In genomic region chr10:61406282-61406681, GRCh38 we compare ENCODE assay signal across 26 cellular contexts. TPM values are rescaled to one million over a fixed set of nuclear protein-coding genes. Genes with fewer than 3 reads are reported as not detected.
"Had no signal": no experiment of that assay in that cellular context is flagged by ENCODE, and none has a peak within 500 bp of the region (broad histone marks: within the 10 kb centered on the region; RNA-seq: fewer than 3 reads in every experiment).

No MANE protein-coding gene starts in this region.

- H3K36me3 ChIP-seq: colonic mucosa, esophagus muscularis mucosa, gastrocnemius medialis, neural progenitor cell, sigmoid colon, tibial artery had no signal

- H3K4me1 ChIP-seq: colonic mucosa, neural progenitor cell, psoas muscle had no signal

- H3K4me1 Mint-ChIP-seq: endodermal cell; memory B cell; naive B cell; stimulated activated memory B cell treated with anti-CD40 and anti-IgM and Interleukin-4, amounts not matched to agents 10 μg/mL and 1 μg/mL and 100 μg/mL, for 72 hours had no signal

- H3K4me3 ChIP-seq: colonic mucosa, esophagus muscularis mucosa, gastrocnemius medialis, lung, mucosa of descending colon, neural progenitor cell, psoas muscle, sigmoid colon, spleen, testis, tibial artery had no signal

- DNase-seq: colonic mucosa; effector CD8-positive, alpha-beta T cell; endodermal cell; gastrocnemius medialis; head of caudate nucleus; mucosa of descending colon; naive B cell; posterior cingulate gyrus; psoas muscle; right cardiac atrium; sigmoid colon; spleen; stimulated activated CD4-positive, alpha-beta T cell treated with anti-CD3 and anti-CD28 coated beads, Interleukin-4, amount 100 ng/mL, for 4 hours; stimulated activated naive CD8-positive, alpha-beta T cell treated with anti-CD3 and anti-CD28 coated beads, Interleukin-15, Interleukin-2, amounts not matched to agents 100 U/mL and 50 U/mL, for 24 hours; substantia nigra; testis; tibial artery had no signal

- H3K27me3 ChIP-seq: colonic mucosa, esophagus muscularis mucosa, gastrocnemius medialis, neural progenitor cell, sigmoid colon, spleen, testis, tibial artery had no signal

- H3K36me3 Mint-ChIP-seq: memory B cell; naive B cell; natural killer cell treated with Interleukin-12 subunit alpha and Interleukin-12 subunit beta and Interleukin-15 and Interleukin-18, amount 100 ng/mL, for 72 hours; neural progenitor cell; stimulated activated memory B cell treated with anti-CD40 and anti-IgM and Interleukin-4, amounts not matched to agents 10 μg/mL and 1 μg/mL and 100 μg/mL, for 72 hours had no signal

- H3K4me3 Mint-ChIP-seq: dendritic cell treated with granulocyte-macrophage colony-stimulating factor and Interleukin-4, amounts not matched to agents 40 ng/mL and 50 ng/mL, for 4 days; endodermal cell; memory B cell; naive B cell; natural killer cell treated with Interleukin-12 subunit alpha and Interleukin-12 subunit beta and Interleukin-15 and Interleukin-18, amount 100 ng/mL, for 72 hours; neural progenitor cell; stimulated activated memory B cell treated with anti-CD40 and anti-IgM and Interleukin-4, amounts not matched to agents 10 μg/mL and 1 μg/mL and 100 μg/mL, for 72 hours; type B pancreatic cell had no signal

- H3K27me3 Mint-ChIP-seq: dendritic cell treated with granulocyte-macrophage colony-stimulating factor and Interleukin-4, amounts not matched to agents 40 ng/mL and 50 ng/mL, for 4 days had no signal

- H3K9me3 Mint-ChIP-seq: endodermal cell; memory B cell; naive B cell; natural killer cell treated with Interleukin-12 subunit alpha and Interleukin-12 subunit beta and Interleukin-15 and Interleukin-18, amount 100 ng/mL, for 72 hours; neural progenitor cell; stimulated activated memory B cell treated with anti-CD40 and anti-IgM and Interleukin-4, amounts not matched to agents 10 μg/mL and 1 μg/mL and 100 μg/mL, for 72 hours had no signal

- H3K27ac ChIP-seq: colonic mucosa, esophagus muscularis mucosa, gastrocnemius medialis, neural progenitor cell, psoas muscle, sigmoid colon, spleen, testis, tibial artery had no signal

- H3K27ac Mint-ChIP-seq: dendritic cell treated with granulocyte-macrophage colony-stimulating factor and Interleukin-4, amounts not matched to agents 40 ng/mL and 50 ng/mL, for 4 days; endodermal cell; memory B cell; naive B cell; natural killer cell treated with Interleukin-12 subunit alpha and Interleukin-12 subunit beta and Interleukin-15 and Interleukin-18, amount 100 ng/mL, for 72 hours; neural progenitor cell; stimulated activated memory B cell treated with anti-CD40 and anti-IgM and Interleukin-4, amounts not matched to agents 10 μg/mL and 1 μg/mL and 100 μg/mL, for 72 hours; type B pancreatic cell had no signal

- H3K9me3 ChIP-seq: colonic mucosa, esophagus muscularis mucosa, gastrocnemius medialis, mucosa of descending colon, psoas muscle, sigmoid colon, spleen, testis, tibial artery had no signal

- H3K4me2 ChIP-seq: neural progenitor cell had no signal

- H3K9ac ChIP-seq: neural progenitor cell had no signal

RNA-seq across cellular contexts. Expression of gene TMEM26, which starts 46.9 kb away (rescaled TPM):
- total RNA-seq: natural killer cell treated with Interleukin-12 subunit alpha and Interleukin-12 subunit beta and Interleukin-15 and Interleukin-18, amount 100 ng/mL, for 72 hours had no signal
- polyA plus RNA-seq: keratinocyte had no signal
